1 cellular context compared by ENCODE assay signal in the genomic region with DNA sequence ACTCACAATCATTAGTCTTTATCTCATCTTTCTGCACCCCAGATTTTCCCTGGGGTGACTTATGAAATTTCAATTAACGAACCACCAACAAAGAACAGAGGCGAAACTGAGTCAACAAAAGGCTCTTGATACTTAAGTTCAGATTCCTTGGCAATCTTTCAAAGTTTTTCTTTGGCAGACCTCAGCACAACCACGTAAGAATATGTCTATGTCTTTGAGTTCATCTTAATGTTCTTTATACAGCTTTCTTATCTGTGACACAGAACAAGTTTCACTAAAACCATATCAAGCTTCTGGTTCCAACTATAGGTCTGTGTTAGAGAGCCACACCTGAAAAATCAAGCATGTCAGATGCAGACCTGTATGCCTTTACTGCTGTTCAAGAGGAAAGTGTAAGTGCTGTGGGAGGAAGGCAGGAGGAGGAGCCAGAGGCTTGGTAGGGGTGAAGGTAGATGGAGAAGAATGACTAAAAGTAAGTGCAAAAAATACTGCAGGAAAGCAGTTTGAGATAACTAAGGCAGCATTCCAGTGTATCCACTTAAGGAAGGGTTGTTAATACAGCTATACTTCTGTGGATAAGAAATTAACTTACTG.
TF ChIP-seq lines count a peak whose summit lies in the region.

No MANE protein-coding gene starts in this region.

TF ChIP-seq in A549, 52 proteins besides CTCF, POLR2A, EP300 and RAD21 (continued from another document):
- TF ChIP-seq, protein P1, sequence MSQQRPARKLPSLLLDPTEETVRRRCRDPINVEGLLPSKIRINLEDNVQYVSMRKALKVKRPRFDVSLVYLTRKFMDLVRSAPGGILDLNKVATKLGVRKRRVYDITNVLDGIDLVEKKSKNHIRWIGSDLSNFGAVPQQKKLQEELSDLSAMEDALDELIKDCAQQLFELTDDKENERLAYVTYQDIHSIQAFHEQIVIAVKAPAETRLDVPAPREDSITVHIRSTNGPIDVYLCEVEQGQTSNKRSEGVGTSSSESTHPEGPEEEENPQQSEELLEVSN (IDR thresholded peaks at IDR 0.05; ENCODE audit: borderline replicate concordance, low read depth) = no peak
- no peak for TF ChIP-seq TP53 (CRISPR knock-in tag; IDR thresholded peaks at IDR 0.05)
- TF ChIP-seq, protein P2, sequence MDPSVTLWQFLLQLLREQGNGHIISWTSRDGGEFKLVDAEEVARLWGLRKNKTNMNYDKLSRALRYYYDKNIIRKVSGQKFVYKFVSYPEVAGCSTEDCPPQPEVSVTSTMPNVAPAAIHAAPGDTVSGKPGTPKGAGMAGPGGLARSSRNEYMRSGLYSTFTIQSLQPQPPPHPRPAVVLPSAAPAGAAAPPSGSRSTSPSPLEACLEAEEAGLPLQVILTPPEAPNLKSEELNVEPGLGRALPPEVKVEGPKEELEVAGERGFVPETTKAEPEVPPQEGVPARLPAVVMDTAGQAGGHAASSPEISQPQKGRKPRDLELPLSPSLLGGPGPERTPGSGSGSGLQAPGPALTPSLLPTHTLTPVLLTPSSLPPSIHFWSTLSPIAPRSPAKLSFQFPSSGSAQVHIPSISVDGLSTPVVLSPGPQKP (IDR thresholded peaks at IDR 0.05; ENCODE audit: low read depth, low read length) = no peak
TF ChIP-seq in A549: peak in this region for 0.
